ENCODE assay signal across 1 cellular context in the genomic region with DNA sequence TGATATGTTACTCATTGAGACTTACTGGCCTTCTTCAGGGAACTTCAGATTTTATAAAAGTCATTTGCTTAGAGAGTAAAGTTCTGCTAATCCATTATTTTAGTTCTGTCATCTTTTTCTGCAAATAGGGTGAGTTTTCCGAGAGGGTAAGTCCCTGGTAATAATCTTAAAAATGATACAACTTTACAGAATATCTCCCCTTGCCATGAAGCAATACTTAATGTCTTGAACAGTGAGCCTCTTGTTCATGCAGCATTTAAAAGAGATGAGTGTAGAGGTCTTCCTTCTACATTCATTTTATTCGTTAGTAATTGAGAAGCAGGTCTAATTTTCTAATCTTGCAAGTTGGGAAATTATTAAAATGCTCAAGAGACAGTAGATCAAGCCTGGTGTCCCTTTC.
TF ChIP-seq lines count a peak whose summit lies in the region.

No MANE protein-coding gene starts in this region.

TF ChIP-seq in GM12878, 131 proteins besides CTCF, POLR2A, EP300 and RAD21:
- TF ChIP-seq PAX5 (IDR thresholded peaks at IDR 0.05; ENCODE audit: borderline replicate concordance, low read depth, low read length) (no peak), ATF2 (IDR thresholded peaks at IDR 0.05; ENCODE audit: low read length) (no peak), BCLAF1 (IDR thresholded peaks at IDR 0.05) (no peak), BRCA1 (IDR thresholded peaks at IDR 0.05; ENCODE audit: low read depth, low read length) (no peak), RUNX3 (IDR thresholded peaks at IDR 0.05; ENCODE audit: low read length) (no peak), WRNIP1 (IDR thresholded peaks at IDR 0.05; ENCODE audit: borderline replicate concordance, low read depth, low read length) (no peak), YY1 (IDR thresholded peaks at IDR 0.05; ENCODE audit: low read depth, low read length) (no peak), CBX5 (IDR thresholded peaks at IDR 0.05; ENCODE audit: low read depth) (no peak), EED (IDR thresholded peaks at IDR 0.05; ENCODE audit: low read depth) (no peak), ZNF274 (IDR thresholded peaks at IDR 0.05; ENCODE audit: insufficient read depth, insufficient read length) (no peak)
